ENCODE assay signal across 16 cellular contexts in the genomic region with DNA sequence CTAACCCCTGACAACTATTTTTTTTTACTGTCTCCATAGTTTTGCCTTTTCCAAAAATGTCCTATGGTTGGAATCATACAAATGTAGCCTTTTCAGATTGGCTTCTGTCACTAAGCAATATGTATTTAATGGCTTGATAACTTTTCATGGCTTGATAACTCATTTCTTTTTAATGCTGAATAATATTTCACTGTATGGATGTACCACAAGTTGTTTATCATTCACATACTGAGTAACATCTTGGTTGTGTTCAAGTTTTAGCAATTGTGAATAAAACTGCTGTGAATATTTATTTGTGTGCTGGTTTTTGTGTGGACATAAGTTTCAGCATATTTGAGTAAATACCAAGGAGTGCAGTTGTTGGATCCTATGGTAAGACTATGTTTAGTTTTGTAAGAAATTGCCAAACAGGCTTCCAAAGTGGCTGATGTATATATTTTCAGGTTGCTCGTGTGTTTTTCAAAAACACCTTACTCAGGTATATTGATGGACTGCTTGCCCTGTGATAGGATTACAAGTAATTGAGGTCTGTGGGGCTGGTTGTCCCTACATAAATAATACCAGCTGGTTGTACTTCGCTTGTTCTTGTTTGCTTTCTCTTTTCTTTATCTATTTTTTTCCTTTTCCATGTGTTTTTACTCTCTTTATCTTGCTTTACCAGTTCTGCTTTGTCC.
"Had no signal": no experiment of that assay in that cellular context is flagged by ENCODE, and none has a peak within 500 bp of the region (broad histone marks: within the 10 kb centered on the region; RNA-seq: fewer than 3 reads in every experiment).

No MANE protein-coding gene starts in this region.

- DNase-seq: activated CD4-positive, alpha-beta T cell treated with anti-CD3 and anti-CD28 coated beads for 4 hours; activated CD8-positive, alpha-beta memory T cell treated with anti-CD3 and anti-CD28 coated beads, Interleukin-2, amount 50 U/mL, for 4 hours; activated CD8-positive, alpha-beta T cell treated with anti-CD3 and anti-CD28 coated beads for 36 hours; activated naive CD4-positive, alpha-beta T cell treated with Interleukin-2 at 50 U/mL for 16 hours; amniotic stem cell; esophagus squamous epithelium; left ventricle myocardium superior; mesendoderm; sigmoid colon; spleen; stimulated activated naive CD8-positive, alpha-beta T cell treated with anti-CD3 and anti-CD28 coated beads, Interleukin-15, amount 100 ng/mL, for 72 hours; testis; upper lobe of left lung had no signal

- H3K27ac ChIP-seq: esophagus squamous epithelium, sigmoid colon, spleen, testis, upper lobe of left lung had no signal

- H3K27me3 ChIP-seq: esophagus squamous epithelium, sigmoid colon, spleen, testis, upper lobe of left lung had no signal

- H3K4me3 Mint-ChIP-seq: activated CD8-positive, alpha-beta T cell treated with anti-CD3 and anti-CD28 coated beads for 36 hours; neural crest cell; stimulated activated naive CD8-positive, alpha-beta T cell treated with anti-CD3 and anti-CD28 coated beads, Interleukin-15, amount 100 ng/mL, for 72 hours; T-helper 1 cell treated with Interleukin-12 subunit alpha and Interleukin-12 subunit beta and Interleukin-4 antibody, amounts not matched to agents 30 μg/mL and 1 μg/mL, for 36 hours; WTC11 had no signal

- ATAC-seq: stimulated activated naive CD8-positive, alpha-beta T cell treated with anti-CD3 and anti-CD28 coated beads, Interleukin-15, amount 100 ng/mL, for 72 hours had no signal

- H3K4me3 ChIP-seq: esophagus squamous epithelium, sigmoid colon, spleen, testis, upper lobe of left lung had no signal

- H3K9me3 Mint-ChIP-seq: activated CD8-positive, alpha-beta T cell treated with anti-CD3 and anti-CD28 coated beads for 36 hours; neural crest cell; stimulated activated naive CD8-positive, alpha-beta T cell treated with anti-CD3 and anti-CD28 coated beads, Interleukin-15, amount 100 ng/mL, for 72 hours; T-helper 1 cell treated with Interleukin-12 subunit alpha and Interleukin-12 subunit beta and Interleukin-4 antibody, amounts not matched to agents 30 μg/mL and 1 μg/mL, for 36 hours; WTC11 had no signal

- H3K9me3 ChIP-seq: esophagus squamous epithelium, sigmoid colon, spleen, testis, upper lobe of left lung had no signal

- H3K36me3 ChIP-seq: esophagus squamous epithelium, sigmoid colon, spleen, upper lobe of left lung had no signal

- H3K36me3 Mint-ChIP-seq: WTC11 had no signal

- H3K27me3 Mint-ChIP-seq: activated CD8-positive, alpha-beta T cell treated with anti-CD3 and anti-CD28 coated beads for 36 hours; stimulated activated naive CD8-positive, alpha-beta T cell treated with anti-CD3 and anti-CD28 coated beads, Interleukin-15, amount 100 ng/mL, for 72 hours had no signal

- H3K27ac Mint-ChIP-seq: activated CD8-positive, alpha-beta T cell treated with anti-CD3 and anti-CD28 coated beads for 36 hours; T-helper 1 cell treated with Interleukin-12 subunit alpha and Interleukin-12 subunit beta and Interleukin-4 antibody, amounts not matched to agents 30 μg/mL and 1 μg/mL, for 36 hours; WTC11 had no signal
